ENCODE assay signal across 13 cellular contexts in genomic region chr6:41655706-41656668, GRCh38. TPM values are rescaled to one million over a fixed set of nuclear protein-coding genes. Genes with fewer than 3 reads are reported as not detected.
DNase-seq lines count a peak whose midpoint lies in the region; ATAC-seq and TF ChIP-seq lines count a peak whose summit lies in the region.
"Had no signal": no experiment of that assay in that cellular context is flagged by ENCODE, and none has a peak within 500 bp of the region (broad histone marks: within the 10 kb centered on the region; RNA-seq: fewer than 3 reads in every experiment).

No MANE protein-coding gene starts in this region.

- POLR2A ChIA-PET in AG04450 (lab: Yijun Ruan, JAX), result interaction anchor here (0.7 kb wide), 1 partner anchor 50 kb away, joined by 4 read pairs; no protein-coding TSS in a partner anchor

- H3K9me3 ChIP-seq in AG04450 (ENCODE audit: control insufficient read depth, insufficient read depth, low read length) (no peaks in the 10 kb centered on the region; the same call in 1 of the 2 replicates), KOPT-K1 (ENCODE audit: insufficient read depth, low read length, poor library complexity, severe bottlenecking) (no peaks in the 10 kb centered on the region)
- H3K9me3 ChIP-seq: HAP-1, pancreas had no signal

- H3K4me3 ChIP-seq in AG04450 (ENCODE audit: low read depth, low read length), result no peak overlapping the region
- no peak overlapping the region for H3K4me3 ChIP-seq in coronary artery
- H3K4me3 ChIP-seq: HAP-1, pancreas had no signal

- no peak for TF ChIP-seq CTCF in AG04450 (IDR thresholded peaks at IDR 0.05; ENCODE audit: low read depth, low read length)
- TF ChIP-seq CTCF in coronary artery (IDR thresholded peaks at IDR 0.05), result no peak
- TF ChIP-seq CTCF in GM13977 (IDR thresholded peaks at IDR 0.05; ENCODE audit: extremely low read depth, insufficient read depth, missing control alignments), result no peak

- CTCF ChIA-PET in AG04450 (lab: Charles Lee), result interaction anchor here (1.4 to 2.3 kb wide), 3 partner anchors 27 to 288 kb away, joined by 4 to 11 read pairs (median 7); no protein-coding TSS in a partner anchor

- H3K27me3 ChIP-seq in AG04450 (ENCODE audit: control insufficient read depth, insufficient read depth, low read length), result peaks cover 39% of the 10 kb centered on the region
- H3K27me3 ChIP-seq: pancreas had no signal

- DNase-seq in AG04450 (ENCODE audit: low read depth, low spot score), result peak; percentile 20
- peak; percentile 66 for DNase-seq in cerebellum (ENCODE audit: low spot score)
- peak; percentile 65 to 85 for DNase-seq in lung microvascular endothelial cell (ENCODE audit: low read depth in 2 of 2)
- DNase-seq in coronary artery (ENCODE audit: low spot score), result no peak
- no peak for DNase-seq in activated effector memory CD4-positive, alpha-beta T cell treated with Interleukin-2 at 50 U/mL for 16 hours
- DNase-seq in GM13977 (ENCODE audit: low spot score), result no peak
- DNase-seq: activated naive CD8-positive, alpha-beta T cell treated with anti-CD3 and anti-CD28 coated beads, Interleukin-2, amount 10 ng/mL, durations not matched to agents 7 days and 5 days; NCI-H526 treated with DMSO at 0.1 percent for 48 hours; T-helper 1 cell had no signal

- H3K36me3 ChIP-seq in KOPT-K1 (ENCODE audit: insufficient read depth, low read length), result peaks cover 23% of the 10 kb centered on the region; the same call in 1 of the 2 replicates
- H3K36me3 ChIP-seq: pancreas had no signal

- in situ Hi-C loops in GM13977 (cut with MboI; ENCODE audit: low pct_unique_long_range_greater_than_20kb, low sequenced_read_pairs, unreplicated experiment), result no loop called here

- no peak for ATAC-seq in GM19023 (IDR thresholded peaks at IDR 0.05; ENCODE audit: unreplicated experiment)
- ATAC-seq: pancreas had no signal

- H3K27ac ChIP-seq in AG04450 (ENCODE audit: low read depth, low read length), result no peak overlapping the region
- peak overlapping the region; percentile 36 for H3K27ac ChIP-seq in KOPT-K1 (ENCODE audit: low read depth, low read length, poor library complexity, severe bottlenecking)
- no peak overlapping the region for H3K27ac ChIP-seq in coronary artery
- H3K27ac ChIP-seq: pancreas had no signal

RNA-seq across cellular contexts. Expression of gene MDFI, which starts 17.7 kb away (rescaled TPM):
- 0.19 and 0.35 TPM in 2 replicates for polyA plus RNA-seq in AG04450 (2011; rRNA removed)
- not detected in 2 replicates for polyA minus RNA-seq in AG04450 (2011; rRNA and poly(A)+ RNA removed)
- total RNA-seq in cerebellum, result 51.2 TPM
- 44.0 and 49.5 TPM in 2 replicates for total RNA-seq in lung microvascular endothelial cell
- total RNA-seq: activated naive CD8-positive, alpha-beta T cell treated with anti-CD3 and anti-CD28 coated beads, Interleukin-2, amount 10 ng/mL, durations not matched to agents 7 days and 5 days had no signal

Comparison
In these comparisons a context has a peak if more than half of its experiments do, and no peak if none do; other contexts are left out.
1. DNase-seq: peak in AG04450 (single experiment), cerebellum (single experiment) and lung microvascular endothelial cell (2 of 2); none in coronary artery (single experiment), activated effector memory CD4-positive, alpha-beta T cell treated with Interleukin-2 at 50 U/mL for 16 hours (single experiment) and GM13977 (single experiment).